Comparison of ENCODE assay signal across 13 cellular contexts in the genomic region with DNA sequence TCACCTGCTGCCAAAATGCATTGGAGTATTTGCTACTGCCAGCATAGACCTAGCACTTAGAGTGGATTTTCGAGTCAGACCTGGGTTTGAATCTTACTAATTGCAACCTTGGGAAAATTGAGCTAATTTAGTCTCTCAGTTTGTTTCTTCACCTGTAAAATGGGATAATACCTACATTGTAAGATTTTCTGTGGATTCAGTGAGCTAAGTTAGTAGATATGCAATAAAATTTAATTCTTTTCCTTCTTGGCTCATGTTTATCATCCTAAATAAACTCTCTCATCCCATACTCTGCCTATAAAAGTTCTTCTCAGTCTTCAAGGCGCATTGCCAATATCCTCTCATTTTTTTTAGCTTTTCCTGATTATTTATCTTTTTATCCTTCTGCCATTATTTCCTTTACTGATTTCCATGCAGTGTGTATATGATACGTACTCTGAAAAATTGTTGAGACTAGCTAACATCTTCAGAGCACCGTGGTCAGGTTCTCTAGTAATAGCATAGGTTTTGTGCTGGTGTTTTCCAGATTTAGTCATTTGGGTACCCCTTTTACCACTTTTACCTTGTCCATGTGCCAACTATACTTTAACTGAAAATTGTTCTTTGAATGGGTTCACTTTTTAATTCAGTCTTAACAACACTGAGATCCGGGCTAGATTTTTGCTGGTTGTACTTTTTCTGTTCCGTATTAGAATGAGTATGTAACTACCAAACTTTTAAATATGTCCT. TPM values are rescaled to one million over a fixed set of nuclear protein-coding genes. Genes with fewer than 3 reads are reported as not detected.
DNase-seq lines count a peak whose midpoint lies in the region; ATAC-seq lines count a peak whose summit lies in the region.
"Had no signal": no experiment of that assay in that cellular context is flagged by ENCODE, and none has a peak within 500 bp of the region (broad histone marks: within the 10 kb centered on the region; RNA-seq: fewer than 3 reads in every experiment).

No MANE protein-coding gene starts in this region.

- H3K9me3 Mint-ChIP-seq in activated naive CD4-positive, alpha-beta T cell treated with anti-CD3 and anti-CD28 coated beads, Interleukin-2, amount 50 U/mL, for 72 hours, result no peaks in the 10 kb centered on the region
- no peaks in the 10 kb centered on the region for H3K9me3 Mint-ChIP-seq in T-helper 2 cell treated with Interferon-gamma antibody and Interleukin-4, amounts not matched to agents 5 μg/mL and 100 μg/mL, for 36 hours

- H3K36me3 Mint-ChIP-seq in activated naive CD4-positive, alpha-beta T cell treated with anti-CD3 and anti-CD28 coated beads, Interleukin-2, amount 50 U/mL, for 72 hours, result no peaks in the 10 kb centered on the region
- peaks cover 10% of the 10 kb centered on the region for H3K36me3 Mint-ChIP-seq in T-helper 2 cell treated with Interferon-gamma antibody and Interleukin-4, amounts not matched to agents 5 μg/mL and 100 μg/mL, for 36 hours (ENCODE audit: low read depth)

- H3K27me3 Mint-ChIP-seq in T-helper 2 cell treated with Interferon-gamma antibody and Interleukin-4, amounts not matched to agents 5 μg/mL and 100 μg/mL, for 36 hours (ENCODE audit: low read depth), result no peaks in the 10 kb centered on the region

- H3K27ac Mint-ChIP-seq in activated naive CD4-positive, alpha-beta T cell treated with anti-CD3 and anti-CD28 coated beads, Interleukin-2, amount 50 U/mL, for 72 hours, result peak overlapping the region; percentile 0 to 28
- peak overlapping the region; percentile 41 for H3K27ac Mint-ChIP-seq in T-helper 2 cell treated with Interferon-gamma antibody and Interleukin-4, amounts not matched to agents 5 μg/mL and 100 μg/mL, for 36 hours

- H3K4me3 Mint-ChIP-seq in T-helper 2 cell treated with Interferon-gamma antibody and Interleukin-4, amounts not matched to agents 5 μg/mL and 100 μg/mL, for 36 hours, result peak overlapping the region; percentile 34

- no peak for DNase-seq in activated naive CD4-positive, alpha-beta T cell treated with anti-CD3 and anti-CD28 coated beads, Interleukin-2, amount 50 U/mL, for 72 hours (ENCODE audit: low spot score in 2 of 2)
- no peak for DNase-seq in activated naive CD4-positive, alpha-beta T cell treated with Interleukin-2 at 50 U/mL for 16 hours
- no peak for DNase-seq in T-helper 2 cell treated with Interferon-gamma antibody and Interleukin-4, amounts not matched to agents 5 μg/mL and 100 μg/mL, for 36 hours (ENCODE audit: low spot score)
- DNase-seq in sciatic nerve (ENCODE audit: low spot score) (no peak), Ammon's horn (ENCODE audit: low spot score) (no peak), NOMO-1 treated with dmso at 0.1 percent for 144 hours (lab: John Stamatoyannopoulos, UW; ENCODE audit: unreplicated experiment) (no peak)
- DNase-seq: Kasumi-1; NCI-H1930; ovary; SHP77; stimulated activated CD4-positive, alpha-beta T cell treated with anti-CD3 and anti-CD28 coated beads, Interleukin-12 subunit alpha, Interleukin-12 subunit beta, amount 100 ng/mL, for 4 hours had no signal

- H3K4me1 Mint-ChIP-seq in T-helper 2 cell treated with Interferon-gamma antibody and Interleukin-4, amounts not matched to agents 5 μg/mL and 100 μg/mL, for 36 hours (ENCODE audit: low read depth), result peaks cover 21% of the 10 kb centered on the region

- ATAC-seq in activated naive CD4-positive, alpha-beta T cell treated with anti-CD3 and anti-CD28 coated beads, Interleukin-2, amount 50 U/mL, for 72 hours, result peak; percentile 79 to 86
- peak; percentile 57 for ATAC-seq in HG02759 (IDR thresholded peaks at IDR 0.05; ENCODE audit: unreplicated experiment)
- no peak for ATAC-seq in sciatic nerve
- ATAC-seq in GM19023 (IDR thresholded peaks at IDR 0.05; ENCODE audit: unreplicated experiment), result no peak

- intact Hi-C loops in sciatic nerve (cut with DNase I), result no loop called here

RNA-seq across cellular contexts. Expression of a gene that starts 7.3 kb away (rescaled TPM):
- total RNA-seq in activated naive CD4-positive, alpha-beta T cell treated with anti-CD3 and anti-CD28 coated beads, Interleukin-2, amount 50 U/mL, for 72 hours, result 10 to 100 TPM; 41.7 to 51.5 TPM
- total RNA-seq in sciatic nerve, result 37.8 TPM

RNA-seq across cellular contexts. Expression of a gene that starts 50.7 kb away (rescaled TPM):
- total RNA-seq in activated naive CD4-positive, alpha-beta T cell treated with anti-CD3 and anti-CD28 coated beads, Interleukin-2, amount 50 U/mL, for 72 hours, result 100 to 1,000 TPM in 1 of 2 donors, 10 to 100 TPM in 1; 81.0 to 108 TPM
- 44.0 TPM for total RNA-seq in sciatic nerve

Comparison
In these comparisons a context has a peak if more than half of its experiments do, and no peak if none do; other contexts are left out.
1. ATAC-seq: peak in activated naive CD4-positive, alpha-beta T cell treated with anti-CD3 and anti-CD28 coated beads, Interleukin-2, amount 50 U/mL, for 72 hours (2 of 2) and HG02759 (single experiment); none in sciatic nerve (single experiment) and GM19023 (single experiment).